8 cellular contexts compared by ENCODE assay signal in genomic region chr20:45311589-45312211, GRCh38.
A peak's percentile ranks its signal among the peaks of the same experiment; 100 is the strongest.
DNase-seq lines count a peak whose midpoint lies in the region; ATAC-seq and TF ChIP-seq lines count a peak whose summit lies in the region.

No MANE protein-coding gene starts in this region.

- H3K4me1 Mint-ChIP-seq in memory B cell: peaks cover 3% of the 10 kb centered on the region

- no peak overlapping the region for H3K27ac Mint-ChIP-seq in memory B cell

- H3K27me3 Mint-ChIP-seq in memory B cell: peaks cover 49% of the 10 kb centered on the region

- DNase-seq in GM12865 (ENCODE audit: low read depth) (peak; percentile 68), NCI-H1092 treated with DMSO at 0.1 percent for 48 hours (lab: John Stamatoyannopoulos, UW) (peak; percentile 14), choroid plexus epithelial cell (ENCODE audit: low read depth) (peak; percentile 63), memory B cell (ENCODE audit: low spot score in 2 of 2) (peak; percentile 55 to 71), DMS79 treated with DMSO at 0.1 percent for 48 hours (lab: John Stamatoyannopoulos, UW) (no peak)
- peak; percentile 58 to 64 for DNase-seq in activated CD4-positive, alpha-beta T cell treated with anti-CD3 and anti-CD28 coated beads for 24 hours (ENCODE audit: low read depth in 2 of 2)
- peak; percentile 44 for DNase-seq in stimulated activated CD8-positive, alpha-beta memory T cell treated with anti-CD3 and anti-CD28 coated beads, Interleukin-7, amount 100 ng/mL, for 24 hours (ENCODE audit: low read depth)

- no peaks in the 10 kb centered on the region for H3K9me3 Mint-ChIP-seq in memory B cell

- no peak overlapping the region for H3K4me3 ChIP-seq in GM12865 (ENCODE audit: low read depth, low read length)
- H3K4me3 ChIP-seq in choroid plexus epithelial cell (ENCODE audit: low read depth, low read length): no peak overlapping the region

- no peaks in the 10 kb centered on the region for H3K36me3 Mint-ChIP-seq in memory B cell

- TF ChIP-seq CTCF in GM12865 (IDR thresholded peaks at IDR 0.05; ENCODE audit: insufficient read depth, low read depth, low read length, missing control alignments) (peak; percentile 86), choroid plexus epithelial cell (conservative IDR thresholded peaks at IDR 0.05; ENCODE audit: low read depth, low read length) (peak; percentile 85)

- ATAC-seq in memory B cell (ENCODE audit: low read depth): peak; percentile 86
- ATAC-seq in GM19035 (IDR thresholded peaks at IDR 0.05; ENCODE audit: unreplicated experiment): no peak

- no peak overlapping the region for H3K4me3 Mint-ChIP-seq in memory B cell
